17 cellular contexts compared by ENCODE assay signal in the genomic region with DNA sequence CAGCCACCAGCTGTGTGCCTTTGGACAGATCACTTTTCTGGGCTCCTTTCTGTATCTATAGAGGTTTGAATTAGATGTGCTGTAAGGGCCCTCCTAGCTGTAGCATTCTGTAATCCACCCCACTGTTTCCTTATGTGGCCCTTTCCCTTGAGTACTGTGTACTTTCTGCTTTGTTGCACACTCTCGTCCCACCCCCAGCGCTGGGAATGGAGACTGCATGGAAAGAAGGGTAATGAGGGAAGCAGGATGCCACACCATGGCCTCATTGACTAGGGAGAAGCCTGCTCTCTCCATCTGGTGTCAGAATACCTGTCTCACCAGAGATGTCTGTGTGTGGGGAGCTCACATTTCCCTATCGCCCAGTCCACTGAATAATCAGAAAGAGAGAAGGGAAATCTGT. TPM values are rescaled to one million over a fixed set of nuclear protein-coding genes. Genes with fewer than 3 reads are reported as not detected.
DNase-seq lines count a peak whose midpoint lies in the region; ATAC-seq and TF ChIP-seq lines count a peak whose summit lies in the region.
"Had no signal": no experiment of that assay in that cellular context is flagged by ENCODE, and none has a peak within 500 bp of the region (broad histone marks: within the 10 kb centered on the region; RNA-seq: fewer than 3 reads in every experiment).

No MANE protein-coding gene starts in this region.

- H3K27ac Mint-ChIP-seq in osteocyte (ENCODE audit: unreplicated experiment) = no peak overlapping the region
- H3K27ac Mint-ChIP-seq: CD14-positive monocyte had no signal

- no peak overlapping the region for H3K27ac ChIP-seq in RWPE2 (ENCODE audit: poor library complexity, severe bottlenecking)
- H3K27ac ChIP-seq in esophagus squamous epithelium = no peak overlapping the region
- H3K27ac ChIP-seq: SJCRH30 had no signal

- H3K4me3 ChIP-seq in RWPE2 (ENCODE audit: severe bottlenecking) = no peak overlapping the region
- H3K4me3 ChIP-seq in esophagus squamous epithelium = no peak overlapping the region
- H3K4me3 ChIP-seq: SJCRH30 had no signal

- ATAC-seq in RWPE2 (ENCODE audit: low read depth) = 0 out of 3 replicates have a peak, but pooled peaks have one; percentile 19

- no peaks in the 10 kb centered on the region for H3K27me3 ChIP-seq in RWPE2 (ENCODE audit: insufficient read depth, poor library complexity, severe bottlenecking)
- no peaks in the 10 kb centered on the region for H3K27me3 ChIP-seq in esophagus squamous epithelium
- H3K27me3 ChIP-seq: SJCRH30 had no signal

- peaks cover 8% of the 10 kb centered on the region; the same call in 1 of the 2 replicates for H3K36me3 ChIP-seq in RWPE2 (ENCODE audit: low read depth)
- peaks cover 0 to 19% (median 0%) of the 10 kb centered on the region in 3 donors for H3K36me3 ChIP-seq in esophagus squamous epithelium
- H3K36me3 ChIP-seq: SJCRH30 had no signal

- H3K4me1 ChIP-seq in RWPE2 (ENCODE audit: insufficient read depth, poor library complexity, severe bottlenecking) = no peaks in the 10 kb centered on the region
- H3K4me1 ChIP-seq in esophagus squamous epithelium = peaks cover 0 to 18% (median 0%) of the 10 kb centered on the region in 3 donors
- H3K4me1 ChIP-seq: SJCRH30 had no signal

- H3K27me3 Mint-ChIP-seq in osteocyte (ENCODE audit: unreplicated experiment) = no peaks in the 10 kb centered on the region

- peaks cover 4% of the 10 kb centered on the region for H3K4me1 Mint-ChIP-seq in osteocyte (ENCODE audit: unreplicated experiment)
- H3K4me1 Mint-ChIP-seq: CD14-positive monocyte had no signal

- H3K4me3 Mint-ChIP-seq in osteocyte (ENCODE audit: unreplicated experiment) = no peak overlapping the region
- H3K4me3 Mint-ChIP-seq: CD14-positive monocyte had no signal

- intact Hi-C loops in esophagus squamous epithelium (cut with DNase I) = no loop called here

- TF ChIP-seq CTCF in RWPE2 (IDR thresholded peaks at IDR 0.05; ENCODE audit: poor library complexity, severe bottlenecking) (no peak), esophagus squamous epithelium (IDR thresholded peaks at IDR 0.05) (no peak), osteocyte (IDR thresholded peaks at IDR 0.05) (no peak)

- H3K36me3 Mint-ChIP-seq in osteocyte (ENCODE audit: unreplicated experiment) = peaks cover 10% of the 10 kb centered on the region

- H3K9me3 ChIP-seq in RWPE2 (ENCODE audit: severe bottlenecking) (no peaks in the 10 kb centered on the region), esophagus squamous epithelium (no peaks in the 10 kb centered on the region)
- H3K9me3 ChIP-seq: SJCRH30 had no signal

- peak; percentile 20 for DNase-seq in DMS53 (lab: John Stamatoyannopoulos, UW)
- no peak for DNase-seq in DMS53 treated with DMSO at 0.1 percent for 48 hours (lab: John Stamatoyannopoulos, UW; ENCODE audit: unreplicated experiment)
- peak; percentile 44 for DNase-seq in DMS79 treated with DMSO at 0.1 percent for 48 hours (lab: John Stamatoyannopoulos, UW)
- peak; percentile 98 for DNase-seq in NCI-H2107 treated with DMSO at 0.1 percent for 48 hours (lab: John Stamatoyannopoulos, UW; ENCODE audit: unreplicated experiment)
- DNase-seq in RWPE2 (ENCODE audit: low spot score) = no peak
- no peak for DNase-seq in esophagus squamous epithelium (lab: John Stamatoyannopoulos, UW)
- no peak for DNase-seq in osteocyte (ENCODE audit: extremely low spot score, unreplicated experiment)
- no peak for DNase-seq in activated naive CD4-positive, alpha-beta T cell (lab: John Stamatoyannopoulos, UW)
- DNase-seq: 8988T, EL, GOT3, KG1, MV-4-11, NCI-H2029, NCI-H226, SJCRH30 had no signal

- WGBS in esophagus squamous epithelium, 2 donors = 82 to 100% methylated on average over 1 to 3 of the region's 3 CpGs

- TF ChIP-seq POLR2A in esophagus squamous epithelium (IDR thresholded peaks at IDR 0.05) = no peak

- H3K9me3 Mint-ChIP-seq in osteocyte (ENCODE audit: unreplicated experiment) = no peaks in the 10 kb centered on the region
- H3K9me3 Mint-ChIP-seq: CD14-positive monocyte had no signal

RNA-seq across cellular contexts. Expression of gene GALNT16, which starts 13.6 kb away (rescaled TPM):
- total RNA-seq in esophagus squamous epithelium (1 to 10 TPM in 2 of 4 donors, under 1 TPM in 2; 0.11 to 2.7 (median 1.3) TPM), osteocyte (2.6 and 3.1 TPM in 2 replicates)

RNA-seq across cellular contexts. Expression of gene EXD2, which starts 55.0 kb away (rescaled TPM):
- total RNA-seq in esophagus squamous epithelium (10 to 100 TPM; 12.3 to 22.9 (median 19.9) TPM), osteocyte (32.9 and 44.3 TPM in 2 replicates)

Comparison
In these comparisons a context has a peak if more than half of its experiments do, and no peak if none do; other contexts are left out.
1. DNase-seq: peak in DMS53 (single experiment), DMS79 treated with DMSO at 0.1 percent for 48 hours (single experiment) and NCI-H2107 treated with DMSO at 0.1 percent for 48 hours (single experiment); none in DMS53 treated with DMSO at 0.1 percent for 48 hours (single experiment), RWPE2 (single experiment), esophagus squamous epithelium (single experiment), osteocyte (single experiment) and activated naive CD4-positive, alpha-beta T cell (0 of 4).